Comparison of ENCODE assay signal across 8 cellular contexts in the genomic region with DNA sequence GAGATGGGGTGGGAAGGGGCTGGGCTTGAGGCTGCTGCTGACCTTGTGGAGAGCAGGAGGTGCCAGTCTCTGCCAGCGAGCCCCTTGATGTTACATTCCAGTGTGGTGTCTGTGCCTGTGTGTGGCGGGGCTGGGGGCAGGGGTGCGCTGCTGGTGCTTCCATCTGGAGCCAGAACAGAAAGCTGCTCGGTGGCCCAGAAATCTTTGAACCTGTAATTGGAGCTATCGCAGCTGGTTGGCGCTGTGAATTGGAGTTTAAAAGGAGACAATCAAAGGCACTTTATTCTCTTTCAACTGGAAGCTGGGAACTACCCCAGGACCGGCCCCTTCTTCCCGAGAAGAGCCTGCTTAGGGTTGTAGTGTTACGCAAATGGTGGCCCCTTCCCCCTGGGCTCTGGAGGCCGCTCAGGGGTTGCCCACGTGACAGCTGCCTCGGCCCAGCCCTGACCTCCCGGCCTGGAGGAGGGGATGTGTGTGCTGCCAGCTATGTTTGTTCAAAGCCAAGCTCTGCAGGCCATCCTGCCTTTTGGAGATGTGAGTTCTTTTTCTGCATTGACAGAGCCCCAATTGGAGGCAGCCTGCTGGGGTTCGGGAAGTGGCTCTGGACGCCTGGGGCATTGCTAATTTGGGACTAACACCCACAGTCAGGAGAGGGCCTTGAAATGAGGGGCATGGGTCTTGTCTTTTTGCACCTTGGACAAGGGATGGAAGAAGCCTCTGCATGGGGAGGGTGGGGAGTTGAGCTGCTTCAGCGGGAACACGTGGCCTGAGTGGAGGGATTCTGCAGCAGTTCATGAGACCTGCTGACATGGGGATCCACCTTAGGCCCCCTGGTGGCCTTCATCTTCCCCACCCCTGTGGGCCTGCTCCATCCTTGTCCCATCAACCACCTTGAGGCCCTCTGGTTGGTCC. TPM values are rescaled to one million over a fixed set of nuclear protein-coding genes. Genes with fewer than 3 reads are reported as not detected.
DNase-seq lines count a peak whose midpoint lies in the region; ATAC-seq and TF ChIP-seq lines count a peak whose summit lies in the region.

No MANE protein-coding gene starts in this region.

- TF ChIP-seq POLR2A in ovary (IDR thresholded peaks at IDR 0.05) = no peak
- no peak for TF ChIP-seq POLR2A in transverse colon (IDR thresholded peaks at IDR 0.05)

- intact Hi-C loops in heart right ventricle (cut with DNase I) (loop anchor here in 2 of 10 donors (1.0 to 5.0 kb wide), 3 partner anchors 15 to 50 kb away; partner anchors contain the start of gene SHANK3 (in 1 of the 2)), ovary (cut with DNase I) (no loop called here), transverse colon (cut with DNase I; ENCODE audit: low total_unique reads) (no loop called here)

- peak overlapping the region in 2 of 10 donors; percentile 13 to 18 for H3K4me3 ChIP-seq in heart right ventricle
- H3K4me3 ChIP-seq in ovary = no peak overlapping the region
- H3K4me3 ChIP-seq in transverse colon = no peak overlapping the region

- no peak for TF ChIP-seq CTCF in WTC11 (IDR thresholded peaks at IDR 0.05)
- peak in 8 of 9 donors; percentile 20 to 68 (median 46) for TF ChIP-seq CTCF in heart right ventricle (IDR thresholded peaks at IDR 0.05)
- no peak for TF ChIP-seq CTCF in ovary (IDR thresholded peaks at IDR 0.05)
- no peak for TF ChIP-seq CTCF in transverse colon (IDR thresholded peaks at IDR 0.05)

- peaks cover 23% of the 10 kb centered on the region for H3K4me1 Mint-ChIP-seq in WTC11

- H3K9me3 Mint-ChIP-seq in WTC11 = peaks cover 12% of the 10 kb centered on the region

- DNase-seq in ELF-1 (ENCODE audit: low read depth, low spot score) (peak; percentile 89), WTC11 (ENCODE audit: low spot score) (peak; percentile 77), heart right ventricle (peak; percentile 41), ovary (peak; percentile 28 to 70 (median 45)), NCI-H774 (lab: John Stamatoyannopoulos, UW) (no peak), transverse colon (no peak)

- in situ Hi-C loops in transverse colon (cut with MboI; ENCODE audit: low pct_ligation_motif_present in 1 of 4, low pct_unique_long_range_greater_than_20kb in 1 of 4, low sequenced_read_pairs in 3 of 4) = no loop called here

- H3K27me3 Mint-ChIP-seq in WTC11 (ENCODE audit: low read depth) = peaks cover 3% of the 10 kb centered on the region; the same call in 1 of the 2 replicates

- 18 to 20% methylated on average over 17 of the region's 17 CpGs for WGBS in heart right ventricle, 2 donors
- WGBS in ovary, 3 donors = 11 to 12% (median 11%) methylated on average over 17 of the region's 17 CpGs
- WGBS in transverse colon (ENCODE audit: low coverage in 1 of 2), 2 donors = 10 to 42% methylated on average over 2 to 17 of the region's 17 CpGs

- POLR2A ChIA-PET in WTC11 (lab: Charles Lee) = interaction anchor here (2.2 kb wide), 1 partner anchor 14 kb away, joined by 12 read pairs; the partner anchor contains the start of gene ARSA

- peaks cover 7% of the 10 kb centered on the region for H3K36me3 Mint-ChIP-seq in WTC11

- H3K36me3 ChIP-seq in heart right ventricle (no peaks in the 10 kb centered on the region), ovary (no peaks in the 10 kb centered on the region), transverse colon (no peaks in the 10 kb centered on the region)

- peaks cover 11 to 25% (median 16%) of the 10 kb centered on the region in 9 donors for H3K4me1 ChIP-seq in heart right ventricle
- peaks cover 8% of the 10 kb centered on the region for H3K4me1 ChIP-seq in ovary (ENCODE audit: insufficient read depth)
- peaks cover 0 to 10% (median 0%) of the 10 kb centered on the region in 4 donors for H3K4me1 ChIP-seq in transverse colon

- peak overlapping the region; percentile 70 for H3K27ac Mint-ChIP-seq in WTC11

- CTCF ChIA-PET in WTC11 (lab: Charles Lee) = interaction anchor here (0.5 to 5.5 kb wide), 22 partner anchors 9 to 134 kb away, joined by 3 to 59 read pairs (median 6); partner anchors contain the start of genes ARSA, CHKB, LMF2 and NCAPH2

- H3K4me3 Mint-ChIP-seq in WTC11 = peak overlapping the region; percentile 43

- no peaks in the 10 kb centered on the region for H3K9me3 ChIP-seq in heart right ventricle
- no peaks in the 10 kb centered on the region for H3K9me3 ChIP-seq in ovary
- no peaks in the 10 kb centered on the region for H3K9me3 ChIP-seq in transverse colon

- ATAC-seq in WTC11 (peak; percentile 97), heart right ventricle (peak; percentile 75 to 89 (median 83)), HG02938 (IDR thresholded peaks at IDR 0.05; ENCODE audit: unreplicated experiment) (no peak), HG03442 (IDR thresholded peaks at IDR 0.05; ENCODE audit: unreplicated experiment) (no peak)

- H3K27ac ChIP-seq in heart right ventricle (peak overlapping the region; percentile 40 to 94 (median 64)), ovary (no peak overlapping the region), transverse colon (peak overlapping the region in 1 of 4 donors; percentile 17)

- H3K27me3 ChIP-seq in heart right ventricle (peaks cover 0 to 40% (median 23%) of the 10 kb centered on the region in 7 donors), ovary (no peaks in the 10 kb centered on the region), transverse colon (peaks cover 49% of the 10 kb centered on the region)

- TF ChIP-seq EP300 in ovary (IDR thresholded peaks at IDR 0.05) (no peak), transverse colon (IDR thresholded peaks at IDR 0.05; ENCODE audit: low read depth) (no peak)

TF ChIP-seq in WTC11, 78 proteins besides CTCF, POLR2A, EP300 and RAD21 (continues in another document):
- TF ChIP-seq SP1 (CRISPR knock-in tag; conservative IDR thresholded peaks at IDR 0.05) (0 out of 2 replicates have a peak, but pooled peaks have one; percentile 27), FOXP1 (CRISPR knock-in tag; IDR thresholded peaks at IDR 0.05; ENCODE audit: borderline replicate concordance) (peak; percentile 15; the same call in 1 of the 2 replicates), CBFB (CRISPR knock-in tag; IDR thresholded peaks at IDR 0.05; ENCODE audit: low read depth) (0 out of 2 replicates have a peak, but pooled peaks have one; percentile 43), FOXJ3 (CRISPR knock-in tag; IDR thresholded peaks at IDR 0.05; ENCODE audit: borderline replicate concordance) (no peak)
- TF ChIP-seq, protein P1, sequence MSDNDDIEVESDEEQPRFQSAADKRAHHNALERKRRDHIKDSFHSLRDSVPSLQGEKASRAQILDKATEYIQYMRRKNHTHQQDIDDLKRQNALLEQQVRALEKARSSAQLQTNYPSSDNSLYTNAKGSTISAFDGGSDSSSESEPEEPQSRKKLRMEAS (CRISPR knock-in tag; IDR thresholded peaks at IDR 0.05) = peak; percentile 61; the same call in 1 of the 2 replicates
- TF ChIP-seq, protein P2, sequence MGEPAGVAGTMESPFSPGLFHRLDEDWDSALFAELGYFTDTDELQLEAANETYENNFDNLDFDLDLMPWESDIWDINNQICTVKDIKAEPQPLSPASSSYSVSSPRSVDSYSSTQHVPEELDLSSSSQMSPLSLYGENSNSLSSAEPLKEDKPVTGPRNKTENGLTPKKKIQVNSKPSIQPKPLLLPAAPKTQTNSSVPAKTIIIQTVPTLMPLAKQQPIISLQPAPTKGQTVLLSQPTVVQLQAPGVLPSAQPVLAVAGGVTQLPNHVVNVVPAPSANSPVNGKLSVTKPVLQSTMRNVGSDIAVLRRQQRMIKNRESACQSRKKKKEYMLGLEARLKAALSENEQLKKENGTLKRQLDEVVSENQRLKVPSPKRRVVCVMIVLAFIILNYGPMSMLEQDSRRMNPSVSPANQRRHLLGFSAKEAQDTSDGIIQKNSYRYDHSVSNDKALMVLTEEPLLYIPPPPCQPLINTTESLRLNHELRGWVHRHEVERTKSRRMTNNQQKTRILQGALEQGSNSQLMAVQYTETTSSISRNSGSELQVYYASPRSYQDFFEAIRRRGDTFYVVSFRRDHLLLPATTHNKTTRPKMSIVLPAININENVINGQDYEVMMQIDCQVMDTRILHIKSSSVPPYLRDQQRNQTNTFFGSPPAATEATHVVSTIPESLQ (CRISPR knock-in tag; IDR thresholded peaks at IDR 0.05) = no peak
- TF ChIP-seq, protein P3, sequence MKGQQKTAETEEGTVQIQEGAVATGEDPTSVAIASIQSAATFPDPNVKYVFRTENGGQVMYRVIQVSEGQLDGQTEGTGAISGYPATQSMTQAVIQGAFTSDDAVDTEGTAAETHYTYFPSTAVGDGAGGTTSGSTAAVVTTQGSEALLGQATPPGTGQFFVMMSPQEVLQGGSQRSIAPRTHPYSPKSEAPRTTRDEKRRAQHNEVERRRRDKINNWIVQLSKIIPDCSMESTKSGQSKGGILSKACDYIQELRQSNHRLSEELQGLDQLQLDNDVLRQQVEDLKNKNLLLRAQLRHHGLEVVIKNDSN (CRISPR knock-in tag; IDR thresholded peaks at IDR 0.05) = peak; percentile 96

RNA-seq across cellular contexts. Expression of gene ARSA, which starts 14.0 kb away (rescaled TPM):
- 17.7 to 18.8 TPM (median 17.8 TPM) in 3 replicates for total RNA-seq in WTC11 (2021)
- total RNA-seq in heart right ventricle = 10 to 100 TPM; 19.6 to 33.3 (median 26.0) TPM
- 10 to 100 TPM; 17.5 to 62.3 TPM for polyA plus RNA-seq in heart right ventricle
- total RNA-seq in ovary = 10 to 100 TPM; 11.9 to 51.6 (median 19.9) TPM
- 10 to 100 TPM in 1 of 2 donors, 1 to 10 TPM in 1; 2.1 to 13.1 TPM for polyA plus RNA-seq in ovary
- total RNA-seq in transverse colon = 100 to 1,000 TPM in 2 of 4 donors, 10 to 100 TPM in 2; 81.2 to 253 (median 99.1) TPM

RNA-seq across cellular contexts. Expression of gene SHANK3, which starts 30.7 kb away (rescaled TPM):
- total RNA-seq in WTC11 (2021) (9.6 to 10.5 TPM (median 9.7 TPM) in 3 replicates), heart right ventricle (10 to 100 TPM; 19.9 to 36.9 (median 24.7) TPM), ovary (10 to 100 TPM in 2 of 7 donors, 1 to 10 TPM in 5; 2.6 to 23.2 (median 6.2) TPM), transverse colon (10 to 100 TPM in 1 of 4 donors, 1 to 10 TPM in 3; 2.7 to 30.3 (median 6.3) TPM)
- polyA plus RNA-seq in heart right ventricle (10 to 100 TPM; 14.3 to 59.8 TPM), ovary (1 to 10 TPM; 2.7 to 9.8 TPM)

RNA-seq across cellular contexts. Expression of gene MAPK8IP2, which starts 41.4 kb away (rescaled TPM):
- 1.8 to 4.9 TPM (median 1.9 TPM) in 3 replicates for total RNA-seq in WTC11 (2021)
- under 1 TPM; 0.08 to 0.52 (median 0.27) TPM for total RNA-seq in heart right ventricle
- polyA plus RNA-seq in heart right ventricle = under 1 TPM; 0.22 to 0.49 TPM
- total RNA-seq in ovary = 10 to 100 TPM in 4 of 7 donors, 1 to 10 TPM in 3; 5.0 to 28.4 (median 13.2) TPM
- polyA plus RNA-seq in ovary = 1 to 10 TPM; 1.1 to 6.0 TPM
- total RNA-seq in transverse colon = 1 to 10 TPM; 1.1 to 3.4 (median 1.8) TPM

RNA-seq across cellular contexts. Expression of gene CHKB, which starts 59.3 kb away (rescaled TPM):
- total RNA-seq in WTC11 (2021) (75.4 to 80.0 TPM (median 76.1 TPM) in 3 replicates), heart right ventricle (10 to 100 TPM; 31.7 to 60.1 (median 39.9) TPM), ovary (10 to 100 TPM; 34.9 to 73.2 (median 48.8) TPM), transverse colon (100 to 1,000 TPM in 1 of 4 donors, 10 to 100 TPM in 3; 74.8 to 232 (median 86.1) TPM)
- polyA plus RNA-seq in heart right ventricle (100 to 1,000 TPM in 1 of 2 donors, 10 to 100 TPM in 1; 27.1 to 251 TPM), ovary (10 to 100 TPM; 42.2 to 44.2 TPM)

Comparison
In these comparisons a context has a peak if more than half of its experiments do, and no peak if none do; other contexts are left out.
1. DNase-seq: peak in ELF-1 (single experiment), WTC11 (single experiment), heart right ventricle (2 of 2) and ovary (5 of 5); none in NCI-H774 (single experiment) and transverse colon (single experiment).
2. ATAC-seq: peak in WTC11 (single experiment) and heart right ventricle (8 of 8); none in HG02938 (single experiment) and HG03442 (single experiment).
3. CTCF ChIP-seq: peak in heart right ventricle (8 of 9); none in WTC11 (single experiment), ovary (0 of 3) and transverse colon (0 of 5).
4. H3K27ac ChIP-seq: peak in heart right ventricle (10 of 10); none in ovary (0 of 2).